In genomic region chr1:9369964-9370788, GRCh38 we compare ENCODE assay signal across 26 cellular contexts.
DNase-seq lines count a peak whose midpoint lies in the region; ATAC-seq, FAIRE-seq and TF ChIP-seq lines count a peak whose summit lies in the region.
"Had no signal": no experiment of that assay in that cellular context is flagged by ENCODE, and none has a peak within 500 bp of the region (broad histone marks: within the 10 kb centered on the region; RNA-seq: fewer than 3 reads in every experiment).

No MANE protein-coding gene starts in this region.

- H2AFZ ChIP-seq in neural progenitor cell (replicated peaks), result no peak overlapping the region

- 55 to 94% methylated on average over 6 to 16 of the region's 16 CpGs for WGBS in esophagus squamous epithelium, 2 donors

- peak overlapping the region; percentile 26 for H3K27ac Mint-ChIP-seq in neural progenitor cell
- H3K27ac Mint-ChIP-seq in activated CD4-positive, alpha-beta T cell treated with anti-CD3 and anti-CD28 coated beads, Interleukin-2, amount 10 ng/mL, durations not matched to agents 7 days and 5 days, result no peak overlapping the region
- H3K27ac Mint-ChIP-seq: activated naive CD8-positive, alpha-beta T cell treated with anti-CD3 and anti-CD28 coated beads for 36 hours; activated T-helper 2 cell treated with anti-CD3 and anti-CD28 coated beads, Interferon-gamma antibody, Interleukin-2, Interleukin-4, amounts not matched to agents 10 μg/mL and 5 μg/mL and 100 μg/mL, durations not matched to agents 14 hours and 24 hours and 36 hours had no signal

- H3K9ac ChIP-seq in neural progenitor cell, result no peak overlapping the region

- intact Hi-C loops in Right ventricle myocardium inferior (cut with DNase I) (no loop called here), esophagus squamous epithelium (cut with DNase I) (loop anchor here (10.0 kb wide), 1 partner anchor 75 kb away; the partner anchor contains the start of gene SPSB1)

- peaks cover 13% of the 10 kb centered on the region for H3K27me3 Mint-ChIP-seq in neural progenitor cell (ENCODE audit: insufficient read depth, low read depth)
- H3K27me3 Mint-ChIP-seq in activated CD4-positive, alpha-beta T cell treated with anti-CD3 and anti-CD28 coated beads, Interleukin-2, amount 10 ng/mL, durations not matched to agents 7 days and 5 days, result no peaks in the 10 kb centered on the region
- H3K27me3 Mint-ChIP-seq: activated naive CD8-positive, alpha-beta T cell treated with anti-CD3 and anti-CD28 coated beads for 36 hours had no signal

- POLR2A ChIA-PET in activated CD4-positive, alpha-beta T cell treated with anti-CD3 and anti-CD28 coated beads, Interleukin-2, amount 10 ng/mL, durations not matched to agents 7 days and 5 days (lab: Charles Lee), result no interaction called here

- TF ChIP-seq CTCF in right atrium auricular region (IDR thresholded peaks at IDR 0.05) (no peak), esophagus squamous epithelium (IDR thresholded peaks at IDR 0.05) (no peak), neural progenitor cell (IDR thresholded peaks at IDR 0.05) (no peak)

- H3K36me3 ChIP-seq in right atrium auricular region, result peaks cover 15% of the 10 kb centered on the region
- H3K36me3 ChIP-seq in esophagus squamous epithelium, result peaks cover 7 to 21% (median 10%) of the 10 kb centered on the region in 3 donors
- H3K36me3 ChIP-seq in neural progenitor cell, result no peaks in the 10 kb centered on the region
- H3K36me3 ChIP-seq: SJCRH30 had no signal

- no peaks in the 10 kb centered on the region for H3K9me3 ChIP-seq in right atrium auricular region
- no peaks in the 10 kb centered on the region for H3K9me3 ChIP-seq in esophagus squamous epithelium
- H3K9me3 ChIP-seq in neural progenitor cell (ENCODE audit: low read depth), result no peaks in the 10 kb centered on the region
- H3K9me3 ChIP-seq: body of pancreas, MG63, SJCRH30, upper lobe of right lung had no signal

- H4K20me1 ChIP-seq in neural progenitor cell (ENCODE audit: low read depth), result no peaks in the 10 kb centered on the region

- H3K36me3 Mint-ChIP-seq in neural progenitor cell, result no peaks in the 10 kb centered on the region
- H3K36me3 Mint-ChIP-seq in activated CD4-positive, alpha-beta T cell treated with anti-CD3 and anti-CD28 coated beads, Interleukin-2, amount 10 ng/mL, durations not matched to agents 7 days and 5 days (ENCODE audit: low read depth), result no peaks in the 10 kb centered on the region
- H3K36me3 Mint-ChIP-seq: activated naive CD8-positive, alpha-beta T cell treated with anti-CD3 and anti-CD28 coated beads for 36 hours; naive thymus-derived CD8-positive, alpha-beta T cell had no signal

- TF ChIP-seq POLR2A in esophagus squamous epithelium (IDR thresholded peaks at IDR 0.05), result no peak

- H3K4me1 Mint-ChIP-seq in neural progenitor cell, result peaks cover 51% of the 10 kb centered on the region
- H3K4me1 Mint-ChIP-seq in activated CD4-positive, alpha-beta T cell treated with anti-CD3 and anti-CD28 coated beads, Interleukin-2, amount 10 ng/mL, durations not matched to agents 7 days and 5 days, result peaks cover 9% of the 10 kb centered on the region

- no peaks in the 10 kb centered on the region for H3F3A ChIP-seq in neural progenitor cell (ENCODE audit: low read depth)

- peak; percentile 35 for DNase-seq in Right ventricle myocardium inferior (ENCODE audit: missing footprints)
- no peak for DNase-seq in right atrium auricular region (ENCODE audit: low spot score)
- DNase-seq in esophagus squamous epithelium (lab: John Stamatoyannopoulos, UW), result no peak
- DNase-seq in neural progenitor cell (ENCODE audit: low spot score), result no peak
- no peak for DNase-seq in HTR-8/SVneo (ENCODE audit: insufficient read length, low spot score)
- no peak for DNase-seq in NCI-H146 (lab: John Stamatoyannopoulos, UW)
- DNase-seq in activated CD4-positive, alpha-beta T cell treated with anti-CD3 and anti-CD28 coated beads, Interleukin-2, amount 10 ng/mL, durations not matched to agents 7 days and 5 days, result no peak
- DNase-seq: activated CD8-positive, alpha-beta memory T cell treated with anti-CD3 and anti-CD28 coated beads, Interleukin-2, amount 50 U/mL, for 4 hours; activated naive CD8-positive, alpha-beta T cell treated with anti-CD3 and anti-CD28 coated beads for 36 hours; body of pancreas; EL; hypothalamus; IMR-90; MG63; naive thymus-derived CD8-positive, alpha-beta T cell; NCI-H1436 treated with DMSO at 0.1 percent for 48 hours; SJCRH30; stimulated activated naive CD4-positive, alpha-beta T cell; upper lobe of right lung had no signal

- no peaks in the 10 kb centered on the region for H3K9me3 Mint-ChIP-seq in neural progenitor cell
- H3K9me3 Mint-ChIP-seq in activated CD4-positive, alpha-beta T cell treated with anti-CD3 and anti-CD28 coated beads, Interleukin-2, amount 10 ng/mL, durations not matched to agents 7 days and 5 days, result no peaks in the 10 kb centered on the region
- H3K9me3 Mint-ChIP-seq: activated naive CD8-positive, alpha-beta T cell treated with anti-CD3 and anti-CD28 coated beads for 36 hours; activated T-helper 2 cell treated with anti-CD3 and anti-CD28 coated beads, Interferon-gamma antibody, Interleukin-2, Interleukin-4, amounts not matched to agents 10 μg/mL and 5 μg/mL and 100 μg/mL, durations not matched to agents 14 hours and 24 hours and 36 hours; naive thymus-derived CD8-positive, alpha-beta T cell had no signal

- FAIRE-seq in HTR-8/SVneo (lab: Jason Lieb, UNC), result no peak
- FAIRE-seq: colon, D721Med, islet of Langerhans had no signal

- H3K4me3 ChIP-seq in right atrium auricular region (no peak overlapping the region), esophagus squamous epithelium (no peak overlapping the region), neural progenitor cell (no peak overlapping the region)
- H3K4me3 ChIP-seq: body of pancreas, MG63, SJCRH30, upper lobe of right lung had no signal

- H3K4me2 ChIP-seq in neural progenitor cell, result no peak overlapping the region

- H3K79me2 ChIP-seq in neural progenitor cell (ENCODE audit: low read depth), result no peaks in the 10 kb centered on the region

- CTCF ChIA-PET in activated CD4-positive, alpha-beta T cell treated with anti-CD3 and anti-CD28 coated beads, Interleukin-2, amount 10 ng/mL, durations not matched to agents 7 days and 5 days (lab: Charles Lee), result no interaction called here

- H3K4me1 ChIP-seq in right atrium auricular region, result peaks cover 0 to 44% of the 10 kb centered on the region in 2 donors
- peaks cover 30 to 99% (median 54%) of the 10 kb centered on the region in 3 donors for H3K4me1 ChIP-seq in esophagus squamous epithelium
- H3K4me1 ChIP-seq in neural progenitor cell, result peaks cover 12% of the 10 kb centered on the region
- H3K4me1 ChIP-seq: body of pancreas, SJCRH30 had no signal

- H3K27ac ChIP-seq in right atrium auricular region (peak overlapping the region in 1 of 2 donors; percentile 13), esophagus squamous epithelium (peak overlapping the region; percentile 20 to 92 (median 90)), neural progenitor cell (no peak overlapping the region)
- H3K27ac ChIP-seq: body of pancreas, C4-2B, HL-60, SJCRH30 had no signal

- ATAC-seq in Right ventricle myocardium inferior (no peak), HG03139 (IDR thresholded peaks at IDR 0.05; ENCODE audit: unreplicated experiment) (no peak)
- ATAC-seq: body of pancreas; naive thymus-derived CD8-positive, alpha-beta T cell; upper lobe of right lung had no signal

- H3K27me3 ChIP-seq in right atrium auricular region (no peaks in the 10 kb centered on the region), esophagus squamous epithelium (no peaks in the 10 kb centered on the region), neural progenitor cell (no peaks in the 10 kb centered on the region)
- H3K27me3 ChIP-seq: body of pancreas, MG63, upper lobe of right lung had no signal

- H3K4me3 Mint-ChIP-seq in neural progenitor cell, result no peak overlapping the region
- no peak overlapping the region for H3K4me3 Mint-ChIP-seq in activated CD4-positive, alpha-beta T cell treated with anti-CD3 and anti-CD28 coated beads, Interleukin-2, amount 10 ng/mL, durations not matched to agents 7 days and 5 days
- H3K4me3 Mint-ChIP-seq: activated naive CD8-positive, alpha-beta T cell treated with anti-CD3 and anti-CD28 coated beads for 36 hours had no signal
